9 cellular contexts compared by ENCODE assay signal in the genomic region with DNA sequence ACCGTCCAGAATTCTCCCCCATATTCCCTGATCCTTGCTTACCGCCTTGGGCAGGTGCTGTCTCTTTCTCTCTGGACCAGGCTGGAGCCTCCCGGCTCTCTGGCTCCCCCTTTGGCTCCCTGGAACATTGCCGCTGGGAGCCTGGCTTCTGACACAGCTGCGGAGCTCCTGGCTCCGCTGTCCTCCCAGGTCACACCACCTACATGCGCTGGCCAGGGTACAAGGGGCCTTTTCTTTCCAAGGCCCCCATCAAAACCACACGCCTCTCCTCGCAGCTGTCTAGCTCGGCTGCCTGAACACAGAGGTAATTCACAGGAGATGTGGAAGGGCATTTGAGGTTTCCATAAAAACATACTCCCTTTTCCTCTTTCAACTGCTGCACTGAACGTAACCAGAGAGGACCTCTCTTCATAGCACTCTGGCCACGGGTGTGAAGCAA.
DNase-seq lines count a peak whose midpoint lies in the region.
"Had no signal": no experiment of that assay in that cellular context is flagged by ENCODE, and none has a peak within 500 bp of the region (broad histone marks: within the 10 kb centered on the region; RNA-seq: fewer than 3 reads in every experiment).

No MANE protein-coding gene starts in this region.

- in situ Hi-C loops in KBM-7 (cut with MboI; ENCODE audit: low pct_unique_long_range_greater_than_20kb, low sequenced_read_pairs) = loop anchor here (25.0 kb wide), 1 partner anchor 582 kb away; a partner anchor contains a TSS
- in situ Hi-C loops in T47D (cut with HindIII; ENCODE audit: low pct_unique_long_range_greater_than_20kb, low sequenced_read_pairs) = no loop called here

- peak; percentile 21 for DNase-seq in activated T-cell treated with anti-CD3 and anti-CD28 coated beads for 48 hours (ENCODE audit: low read depth)
- DNase-seq in activated T-cell treated with anti-CD3 and anti-CD28 coated beads for 4 hours = no peak
- DNase-seq in KBM-7 = peak; percentile 61
- DNase-seq in OCI-M1 (lab: John Stamatoyannopoulos, UW) = peak; percentile 79
- peak; percentile 90 to 91 for DNase-seq in T47D (ENCODE audit: low read depth in 1 of 2, low spot score in 1 of 2)
- peak; percentile 56 for DNase-seq in kidney glomerular epithelial cell (lab: John Stamatoyannopoulos, UW)
- peak; percentile 35 for DNase-seq in superior temporal gyrus (ENCODE audit: extremely low spot score)
- no peak for DNase-seq in cortex of kidney (lab: John Stamatoyannopoulos, UW)
- DNase-seq: activated T-cell treated with anti-CD3 and anti-CD28 coated beads, Interleukin-2, amount 50 U/mL, for 4 hours had no signal

Comparison
In these comparisons a context has a peak if more than half of its experiments do, and no peak if none do; other contexts are left out.
1. DNase-seq: peak in activated T-cell treated with anti-CD3 and anti-CD28 coated beads for 48 hours (single experiment), KBM-7 (single experiment), OCI-M1 (single experiment), T47D (2 of 2), kidney glomerular epithelial cell (single experiment) and superior temporal gyrus (single experiment); none in activated T-cell treated with anti-CD3 and anti-CD28 coated beads for 4 hours (single experiment) and cortex of kidney (single experiment).